ENCODE assay signal across 22 cellular contexts in the genomic region with DNA sequence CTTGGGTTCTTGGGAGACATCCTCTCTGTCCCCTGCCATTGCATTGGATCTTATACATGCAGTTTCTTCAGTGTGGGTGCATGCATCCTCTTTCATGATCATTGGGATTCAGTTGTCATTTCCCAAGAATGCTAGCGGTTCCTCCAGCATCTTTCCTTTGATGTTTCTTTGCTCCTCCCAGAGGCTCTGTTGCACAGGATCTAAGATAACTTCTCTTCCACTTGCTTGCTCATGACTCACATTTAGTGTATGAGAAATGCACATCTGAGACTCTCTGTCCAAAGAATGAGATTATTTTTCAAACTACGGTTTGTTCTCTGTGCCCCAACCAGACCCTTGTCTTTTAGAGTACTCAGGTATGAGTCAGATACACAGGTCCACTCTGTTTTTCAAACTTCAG.
DNase-seq lines count a peak whose midpoint lies in the region; ATAC-seq and TF ChIP-seq lines count a peak whose summit lies in the region.
"Had no signal": no experiment of that assay in that cellular context is flagged by ENCODE, and none has a peak within 500 bp of the region (broad histone marks: within the 10 kb centered on the region; RNA-seq: fewer than 3 reads in every experiment).

No MANE protein-coding gene starts in this region.

- H3K36me3 ChIP-seq in HCT116 (ENCODE audit: control insufficient read depth in 1 of 2, insufficient read depth in 2 of 2, low read length in 2 of 2) (no peaks in the 10 kb centered on the region; a peak in 1 of 4 replicates), SK-N-SH (replicated peaks in 1 of 2; ENCODE audit: control insufficient read depth in 1 of 2, insufficient read depth in 2 of 2, low read length in 1 of 2) (no peaks in the 10 kb centered on the region)
- H3K36me3 ChIP-seq: pancreas, transverse colon had no signal

- H3K4me3 ChIP-seq in HCT116 (replicated peaks in 1 of 2; ENCODE audit: low read depth in 1 of 2, low read length in 2 of 2) (no peak overlapping the region), SK-N-SH (ENCODE audit: low read depth in 2 of 2, low read length in 1 of 2) (no peak overlapping the region), epithelial cell of proximal tubule (ENCODE audit: low read depth, low read length) (no peak overlapping the region)
- H3K4me3 ChIP-seq: dorsolateral prefrontal cortex, pancreas, transverse colon had no signal

- H3K27ac ChIP-seq in HCT116 (ENCODE audit: low read depth, low read length) (no peak overlapping the region), SK-N-SH (ENCODE audit: low read depth in 2 of 2, low read length in 1 of 2) (peak overlapping the region; percentile 17 to 72; a peak in 3 of 4 replicates)
- H3K27ac ChIP-seq: dorsolateral prefrontal cortex, epithelial cell of prostate, pancreas, transverse colon had no signal

- 40% methylated on average over 2 of the region's 2 CpGs for WGBS in SK-N-SH (ENCODE audit: low lambda C conversion rate)

- TF ChIP-seq POLR2A in HCT116 (IDR thresholded peaks at IDR 0.05; ENCODE audit: borderline replicate concordance, extremely low read depth, insufficient read depth, insufficient read length): no peak

- H3K4me1 ChIP-seq in HCT116 (ENCODE audit: control insufficient read depth in 1 of 2, insufficient read depth in 2 of 2, low read length in 2 of 2) (no peaks in the 10 kb centered on the region), SK-N-SH (ENCODE audit: control insufficient read depth in 1 of 2, insufficient read depth in 2 of 2, low read depth in 1 of 2, low read length in 1 of 2) (peaks cover 14 to 37% of the 10 kb centered on the region in 2 experiments; a peak in 3 of 4 replicates)
- H3K4me1 ChIP-seq: transverse colon had no signal

- H3K9me2 ChIP-seq in HCT116 (ENCODE audit: insufficient read depth) (no peaks in the 10 kb centered on the region), SK-N-SH (no peaks in the 10 kb centered on the region)

- POLR2A ChIA-PET in HCT116 (lab: Charles Lee): no interaction called here
- POLR2A ChIA-PET in SK-N-SH (lab: Yijun Ruan, JAX): no interaction called here

- intact Hi-C loops in HCT116 (cut with micrococcal nuclease): loop anchor here (2.0 to 5.0 kb wide), 2 partner anchors 684 to 1339 kb away; no protein-coding TSS in a partner anchor

- no peak overlapping the region for H3K9ac ChIP-seq in HCT116 (ENCODE audit: low read length)
- no peak overlapping the region for H3K9ac ChIP-seq in SK-N-SH

- no TSS peak for BruUV-seq in HCT116 (replicated peaks; lab: Mats Ljungman, UMichigan)

- CTCF ChIA-PET in HCT116 (lab: Charles Lee) (interaction anchor here (1.2 to 2.0 kb wide), 2 partner anchors 36 to 254 kb away, joined by 4 to 7 read pairs; no protein-coding TSS in a partner anchor), SK-N-SH (lab: Yijun Ruan, JAX) (interaction anchor here (0.8 to 2.9 kb wide), 11 partner anchors 15 to 687 kb away, joined by 3 to 20 read pairs (median 4); a partner anchor contains a TSS)

- TF ChIP-seq EP300 in SK-N-SH (IDR thresholded peaks at IDR 0.05; ENCODE audit: borderline replicate concordance in 1 of 2, low read depth in 1 of 2, low read length in 1 of 2): no peak; a peak in 1 of 4 replicates

- H3K79me2 ChIP-seq in HCT116 (ENCODE audit: insufficient read depth, low read length) (no peaks in the 10 kb centered on the region), SK-N-SH (ENCODE audit: insufficient read depth) (no peaks in the 10 kb centered on the region)

- H3K9me3 ChIP-seq in HCT116 (ENCODE audit: control insufficient read depth in 1 of 2, insufficient read depth in 1 of 2, low read depth in 1 of 2, low read length in 2 of 2) (no peaks in the 10 kb centered on the region), SK-N-SH (no peaks in the 10 kb centered on the region)
- H3K9me3 ChIP-seq: pancreas, transverse colon had no signal

- H3K4me2 ChIP-seq in HCT116 (ENCODE audit: low read length): no peak overlapping the region
- peak overlapping the region; percentile 29; the same call in 1 of the 2 replicates for H3K4me2 ChIP-seq in SK-N-SH

- TF ChIP-seq CTCF in HCT116 (IDR thresholded peaks at IDR 0.05 in 2 of 3, conservative IDR thresholded peaks at IDR 0.05 in 1 of 3; ENCODE audit: borderline replicate concordance in 1 of 3, insufficient read depth in 1 of 3, low read depth in 2 of 3, low read length in 2 of 3): no peak
- no peak for TF ChIP-seq CTCF in SK-N-SH (IDR thresholded peaks at IDR 0.05)
- no peak for TF ChIP-seq CTCF in epithelial cell of proximal tubule (conservative IDR thresholded peaks at IDR 0.05; ENCODE audit: low read depth, low read length)

- TF ChIP-seq RAD21 in HCT116 (IDR thresholded peaks at IDR 0.05; ENCODE audit: low read depth) (no peak), SK-N-SH (IDR thresholded peaks at IDR 0.05; ENCODE audit: low read length) (no peak)

- H3F3A ChIP-seq in SK-N-SH (replicated peaks; ENCODE audit: insufficient read depth): peaks cover 4% of the 10 kb centered on the region

- H2AFZ ChIP-seq in HCT116 (ENCODE audit: low read depth, low read length, poor library complexity, severe bottlenecking): no peak overlapping the region
- peak overlapping the region; percentile 60; the same call in 1 of the 2 replicates for H2AFZ ChIP-seq in SK-N-SH (ENCODE audit: low read depth)

- no peaks in the 10 kb centered on the region for H4K20me1 ChIP-seq in HCT116 (ENCODE audit: insufficient read depth)
- no peaks in the 10 kb centered on the region for H4K20me1 ChIP-seq in SK-N-SH (ENCODE audit: insufficient read depth)

- RAD21 ChIA-PET in HCT116 (lab: Charles Lee; ENCODE audit: low non-redundant PET in 1 of 2, low total read pairs in 2 of 2, uncharacterized antibody in 2 of 2, unreplicated experiment in 2 of 2): no interaction called here

- ATAC-seq in HCT116 (no peak), HG03025 (IDR thresholded peaks at IDR 0.05; ENCODE audit: low FRiP score, unreplicated experiment) (no peak), GM18873 (IDR thresholded peaks at IDR 0.05; ENCODE audit: low FRiP score, unreplicated experiment) (no peak)
- ATAC-seq: CD8-positive, alpha-beta T cell; left colon; natural killer cell; pancreas; Right ventricle myocardium inferior had no signal

- DNase-seq in HCT116 (ENCODE audit: low read depth, low spot score) (no peak), SK-N-SH (no peak), epithelial cell of proximal tubule (ENCODE audit: low read depth) (peak; percentile 12), non-pigmented ciliary epithelial cell (ENCODE audit: low read depth) (peak; percentile 45), middle frontal gyrus (ENCODE audit: extremely low spot score, low spot score) (no peak)
- DNase-seq: activated CD4-positive, alpha-beta T cell treated with anti-CD3 and anti-CD28 coated beads, Interleukin-2, amount 10 ng/mL, durations not matched to agents 7 days and 5 days; CD8-positive, alpha-beta T cell; DMS79 treated with DMSO at 0.1 percent for 48 hours; dorsolateral prefrontal cortex; H9; left colon; natural killer cell; NCI-H1436 treated with DMSO at 0.1 percent for 48 hours; NCI-H526 treated with DMSO at 0.1 percent for 48 hours; pancreas; stimulated activated CD4-positive, alpha-beta T cell treated with anti-CD3 and anti-CD28 coated beads, Interleukin-2, amount 100 ng/mL, for 24 hours; T-helper 1 cell; transverse colon had no signal

- no peaks in the 10 kb centered on the region for H3K27me3 ChIP-seq in HCT116 (ENCODE audit: insufficient read depth, low read length)
- no peaks in the 10 kb centered on the region for H3K27me3 ChIP-seq in SK-N-SH (ENCODE audit: insufficient read depth)
- H3K27me3 ChIP-seq: dorsolateral prefrontal cortex, pancreas, transverse colon had no signal

TF ChIP-seq in HCT116, 20 proteins besides CTCF, POLR2A, EP300 and RAD21:
- TF ChIP-seq TCF7L2 (IDR thresholded peaks at IDR 0.05; ENCODE audit: borderline replicate concordance, extremely low read depth, insufficient read depth, insufficient read length) (peak; percentile 72), SRF (IDR thresholded peaks at IDR 0.05; ENCODE audit: low read depth) (no peak)

TF ChIP-seq in SK-N-SH, 30 proteins besides CTCF, POLR2A, EP300 and RAD21 (continues in another document):
- no peak for TF ChIP-seq YY1 (IDR thresholded peaks at IDR 0.05; ENCODE audit: low read depth)
- no peak for TF ChIP-seq POLR2AphosphoS5 (IDR thresholded peaks at IDR 0.05; ENCODE audit: low read depth, low read length)
- TF ChIP-seq TAF1 (IDR thresholded peaks at IDR 0.05; ENCODE audit: borderline replicate concordance, low read depth, low read length): 0 out of 2 replicates have a peak, but pooled peaks have one; percentile 30
- no peak for TF ChIP-seq GATA2 (CRISPR knock-in tag; IDR thresholded peaks at IDR 0.05)
- TF ChIP-seq FOXJ3 (CRISPR knock-in tag; IDR thresholded peaks at IDR 0.05): no peak
- TF ChIP-seq, protein P1, sequence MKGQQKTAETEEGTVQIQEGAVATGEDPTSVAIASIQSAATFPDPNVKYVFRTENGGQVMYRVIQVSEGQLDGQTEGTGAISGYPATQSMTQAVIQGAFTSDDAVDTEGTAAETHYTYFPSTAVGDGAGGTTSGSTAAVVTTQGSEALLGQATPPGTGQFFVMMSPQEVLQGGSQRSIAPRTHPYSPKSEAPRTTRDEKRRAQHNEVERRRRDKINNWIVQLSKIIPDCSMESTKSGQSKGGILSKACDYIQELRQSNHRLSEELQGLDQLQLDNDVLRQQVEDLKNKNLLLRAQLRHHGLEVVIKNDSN (IDR thresholded peaks at IDR 0.05; ENCODE audit: borderline replicate concordance, low read depth): no peak
- TF ChIP-seq, protein P2, sequence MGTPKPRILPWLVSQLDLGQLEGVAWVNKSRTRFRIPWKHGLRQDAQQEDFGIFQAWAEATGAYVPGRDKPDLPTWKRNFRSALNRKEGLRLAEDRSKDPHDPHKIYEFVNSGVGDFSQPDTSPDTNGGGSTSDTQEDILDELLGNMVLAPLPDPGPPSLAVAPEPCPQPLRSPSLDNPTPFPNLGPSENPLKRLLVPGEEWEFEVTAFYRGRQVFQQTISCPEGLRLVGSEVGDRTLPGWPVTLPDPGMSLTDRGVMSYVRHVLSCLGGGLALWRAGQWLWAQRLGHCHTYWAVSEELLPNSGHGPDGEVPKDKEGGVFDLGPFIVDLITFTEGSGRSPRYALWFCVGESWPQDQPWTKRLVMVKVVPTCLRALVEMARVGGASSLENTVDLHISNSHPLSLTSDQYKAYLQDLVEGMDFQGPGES (IDR thresholded peaks at IDR 0.05; ENCODE audit: low read depth, low read length): no peak
- peak; percentile 44; the same call in 1 of the 2 replicates for TF ChIP-seq TEAD4 (IDR thresholded peaks at IDR 0.05; ENCODE audit: borderline replicate concordance, insufficient read depth)
- no peak for TF ChIP-seq MXI1 (IDR thresholded peaks at IDR 0.05; ENCODE audit: low read depth, low read length)
- no peak for TF ChIP-seq RXRA (IDR thresholded peaks at IDR 0.05; ENCODE audit: borderline replicate concordance, low read depth)

Comparison
In these comparisons a context has a peak if more than half of its experiments do, and no peak if none do; other contexts are left out.
1. DNase-seq: peak in epithelial cell of proximal tubule (single experiment) and non-pigmented ciliary epithelial cell (single experiment); none in HCT116 (single experiment), SK-N-SH (single experiment) and middle frontal gyrus (single experiment).